ENCODE assay signal across 11 cellular contexts in the genomic region with DNA sequence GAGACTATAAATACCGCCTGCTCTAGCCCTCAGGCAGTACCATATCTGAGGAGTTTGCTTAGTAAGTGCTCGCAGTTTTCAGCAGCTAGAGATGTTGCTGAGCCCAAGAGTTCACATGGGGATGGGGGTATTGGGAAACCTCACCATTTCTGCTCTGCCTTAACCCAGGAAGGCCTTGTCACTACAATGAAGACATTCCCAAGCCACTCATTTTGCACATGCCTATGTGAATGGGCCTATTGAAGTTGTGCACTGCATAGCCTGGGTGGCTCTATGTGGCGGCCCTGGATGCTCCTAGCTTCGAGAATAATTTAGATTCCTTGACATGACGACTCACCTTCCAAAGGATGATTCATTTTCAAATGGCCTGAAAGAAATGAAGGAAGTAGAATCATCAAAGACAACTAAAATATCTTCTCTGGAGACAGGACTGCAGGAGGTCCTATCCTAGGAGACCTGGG.
DNase-seq lines count a peak whose midpoint lies in the region; ATAC-seq and TF ChIP-seq lines count a peak whose summit lies in the region.
"Had no signal": no experiment of that assay in that cellular context is flagged by ENCODE, and none has a peak within 500 bp of the region (broad histone marks: within the 10 kb centered on the region; RNA-seq: fewer than 3 reads in every experiment).

No MANE protein-coding gene starts in this region.

- no peak for ATAC-seq in HG03571 (IDR thresholded peaks at IDR 0.05; ENCODE audit: unreplicated experiment)
- ATAC-seq in GM23338: no peak

- H3K27me3 ChIP-seq in A673 (replicated peaks; ENCODE audit: insufficient read depth, low read depth, low read length, poor library complexity): peaks cover 8% of the 10 kb centered on the region
- H3K27me3 ChIP-seq in GM23338 (ENCODE audit: insufficient read depth): no peaks in the 10 kb centered on the region
- H3K27me3 ChIP-seq in Caco-2 (replicated peaks; ENCODE audit: control insufficient read depth, insufficient read depth, low read length): no peaks in the 10 kb centered on the region

- no peaks in the 10 kb centered on the region for H3F3A ChIP-seq in GM23338 (replicated peaks; ENCODE audit: low read depth)

- no peak overlapping the region for H3K4me2 ChIP-seq in GM23338

- H3K79me2 ChIP-seq in GM23338 (replicated peaks; ENCODE audit: insufficient read depth): no peaks in the 10 kb centered on the region

- H3K4me1 Mint-ChIP-seq in GM23338: peaks cover 10% of the 10 kb centered on the region
- no peaks in the 10 kb centered on the region for H3K4me1 Mint-ChIP-seq in Caco-2 (ENCODE audit: low read depth, unreplicated experiment)
- H3K4me1 Mint-ChIP-seq: naive B cell had no signal

- intact Hi-C loops in A673 (cut with micrococcal nuclease; ENCODE audit: unreplicated experiment): no loop called here
- intact Hi-C loops in Caco-2 (cut with micrococcal nuclease; ENCODE audit: unreplicated experiment): loop anchor here (2.0 kb wide), 1 partner anchor 177 kb away; no protein-coding TSS in a partner anchor

- BruUV-seq in A673 (replicated peaks; lab: Mats Ljungman, UMichigan) (no TSS peak), Caco-2 (replicated peaks; lab: Mats Ljungman, UMichigan) (no TSS peak)

- TF ChIP-seq CTCF in A673 (conservative IDR thresholded peaks at IDR 0.05; ENCODE audit: low read depth, low read length): no peak
- TF ChIP-seq CTCF in GM23338 (conservative IDR thresholded peaks at IDR 0.05; ENCODE audit: low read depth in 2 of 2): no peak
- TF ChIP-seq CTCF in Caco-2 (IDR thresholded peaks at IDR 0.05; ENCODE audit: insufficient read depth in 1 of 2, low read depth in 1 of 2, low read length in 1 of 2, severe bottlenecking in 1 of 2, unreplicated experiment in 1 of 2): no peak

- H3K36me3 ChIP-seq in A673 (ENCODE audit: insufficient read depth, low read length, poor library complexity, severe bottlenecking): no peaks in the 10 kb centered on the region
- no peaks in the 10 kb centered on the region for H3K36me3 ChIP-seq in GM23338 (ENCODE audit: insufficient read depth)
- no peaks in the 10 kb centered on the region for H3K36me3 ChIP-seq in Caco-2 (ENCODE audit: control insufficient read depth, insufficient read depth, low read length)

- H3K27ac Mint-ChIP-seq in GM23338: no peak overlapping the region
- no peak overlapping the region for H3K27ac Mint-ChIP-seq in Caco-2 (ENCODE audit: unreplicated experiment)
- H3K27ac Mint-ChIP-seq: naive B cell had no signal

- H3K9me3 ChIP-seq in A673 (ENCODE audit: low read depth, low read length, poor library complexity, severe bottlenecking) (no peaks in the 10 kb centered on the region), Caco-2 (peaks cover 4% of the 10 kb centered on the region; the same call in 1 of the 2 replicates)

- POLR2A ChIA-PET in A673 (lab: Charles Lee; ENCODE audit: low non-redundant PET) (no interaction called here), Caco-2 (lab: Charles Lee) (no interaction called here)

- H4K20me1 ChIP-seq in GM23338 (replicated peaks; ENCODE audit: insufficient read depth): no peaks in the 10 kb centered on the region

- DNase-seq in A673 (ENCODE audit: low spot score) (peak; percentile 32), HT1080 (ENCODE audit: low read depth) (peak; percentile 90), astrocyte of the hippocampus (ENCODE audit: low read depth, low spot score) (peak; percentile 87), islet precursor cell (peak; percentile 88), GM23338 (ENCODE audit: low spot score) (no peak), hypothalamus (lab: John Stamatoyannopoulos, UW) (no peak), Caco-2 (no peak)
- DNase-seq: anterior cingulate cortex, erythroblast, naive B cell had no signal

- no peak overlapping the region for H3K4me3 Mint-ChIP-seq in GM23338
- no peak overlapping the region for H3K4me3 Mint-ChIP-seq in Caco-2 (ENCODE audit: unreplicated experiment)
- H3K4me3 Mint-ChIP-seq: naive B cell had no signal

- H3K9me2 ChIP-seq in GM23338 (ENCODE audit: insufficient read depth): no peaks in the 10 kb centered on the region

- H3K4me1 ChIP-seq in A673 (ENCODE audit: insufficient read depth, low read length, poor library complexity, severe bottlenecking): peaks cover 4% of the 10 kb centered on the region
- H3K4me1 ChIP-seq in GM23338 (ENCODE audit: insufficient read depth): peaks cover 5% of the 10 kb centered on the region; the same call in 1 of the 2 replicates
- no peaks in the 10 kb centered on the region; the same call in 1 of the 2 replicates for H3K4me1 ChIP-seq in Caco-2

- CTCF ChIA-PET in A673 (lab: Charles Lee) (no interaction called here), Caco-2 (lab: Charles Lee) (no interaction called here)

- H2AFZ ChIP-seq in GM23338: no peak overlapping the region

- no peak overlapping the region for H3K4me3 ChIP-seq in A673 (ENCODE audit: low read depth, low read length, poor library complexity, severe bottlenecking)
- no peak overlapping the region for H3K4me3 ChIP-seq in GM23338
- H3K4me3 ChIP-seq in Caco-2 (ENCODE audit: low read depth, low read length): no peak overlapping the region

- H3K36me3 Mint-ChIP-seq in GM23338 (ENCODE audit: low read depth) (no peaks in the 10 kb centered on the region), Caco-2 (ENCODE audit: insufficient read depth, unreplicated experiment) (no peaks in the 10 kb centered on the region)
- H3K36me3 Mint-ChIP-seq: naive B cell had no signal

- H3K27me3 Mint-ChIP-seq in GM23338 (ENCODE audit: insufficient read depth, low read depth, poor library complexity): peaks cover 7% of the 10 kb centered on the region
- peaks cover 5% of the 10 kb centered on the region for H3K27me3 Mint-ChIP-seq in Caco-2 (ENCODE audit: insufficient read depth, unreplicated experiment)

- H3K9me3 Mint-ChIP-seq in GM23338 (no peaks in the 10 kb centered on the region), Caco-2 (ENCODE audit: unreplicated experiment) (no peaks in the 10 kb centered on the region)

- H3K27ac ChIP-seq in A673 (ENCODE audit: low read depth, low read length, poor library complexity, severe bottlenecking) (no peak overlapping the region), GM23338 (ENCODE audit: low read depth) (no peak overlapping the region)

TF ChIP-seq in GM23338, 12 proteins besides CTCF, POLR2A, EP300 and RAD21:
- no peak for TF ChIP-seq EZH2 (IDR thresholded peaks at IDR 0.05; ENCODE audit: low read depth, unreplicated experiment)
- no peak for TF ChIP-seq POLR2AphosphoS5 (IDR thresholded peaks at IDR 0.05; ENCODE audit: low read depth)

Comparison
In these comparisons a context has a peak if more than half of its experiments do, and no peak if none do; other contexts are left out.
1. DNase-seq: peak in A673 (single experiment), HT1080 (single experiment), astrocyte of the hippocampus (single experiment) and islet precursor cell (single experiment); none in GM23338 (single experiment), hypothalamus (0 of 51) and Caco-2 (0 of 2).